Comparison of ENCODE assay signal across 9 cellular contexts in genomic region chr18:61635901-61636528, GRCh38.
DNase-seq lines count a peak whose midpoint lies in the region; ATAC-seq and TF ChIP-seq lines count a peak whose summit lies in the region.
"Had no signal": no experiment of that assay in that cellular context is flagged by ENCODE, and none has a peak within 500 bp of the region (broad histone marks: within the 10 kb centered on the region; RNA-seq: fewer than 3 reads in every experiment).

No MANE protein-coding gene starts in this region.

- H3K4me1 Mint-ChIP-seq in activated naive CD8-positive, alpha-beta T cell treated with anti-CD3 and anti-CD28 coated beads, Interleukin-2, amount 10 ng/mL, durations not matched to agents 7 days and 5 days, result peaks cover 3% of the 10 kb centered on the region
- H3K4me1 Mint-ChIP-seq: activated B cell treated with CpG ODN at 0.5 μM for 24 hours had no signal

- POLR2A ChIA-PET in activated naive CD8-positive, alpha-beta T cell treated with anti-CD3 and anti-CD28 coated beads, Interleukin-2, amount 10 ng/mL, durations not matched to agents 7 days and 5 days (lab: Charles Lee), result no interaction called here

- no peaks in the 10 kb centered on the region for H3K36me3 Mint-ChIP-seq in activated naive CD8-positive, alpha-beta T cell treated with anti-CD3 and anti-CD28 coated beads, Interleukin-2, amount 10 ng/mL, durations not matched to agents 7 days and 5 days

- H3K9me3 Mint-ChIP-seq in activated naive CD8-positive, alpha-beta T cell treated with anti-CD3 and anti-CD28 coated beads, Interleukin-2, amount 10 ng/mL, durations not matched to agents 7 days and 5 days, result no peaks in the 10 kb centered on the region
- H3K9me3 Mint-ChIP-seq: activated B cell treated with CpG ODN at 0.5 μM for 24 hours had no signal

- H3K27me3 Mint-ChIP-seq in activated naive CD8-positive, alpha-beta T cell treated with anti-CD3 and anti-CD28 coated beads, Interleukin-2, amount 10 ng/mL, durations not matched to agents 7 days and 5 days, result peaks cover 6% of the 10 kb centered on the region

- no peak overlapping the region for H3K27ac Mint-ChIP-seq in activated naive CD8-positive, alpha-beta T cell treated with anti-CD3 and anti-CD28 coated beads, Interleukin-2, amount 10 ng/mL, durations not matched to agents 7 days and 5 days
- H3K27ac Mint-ChIP-seq: activated B cell treated with CpG ODN at 0.5 μM for 24 hours had no signal

- H3K4me3 ChIP-seq in HL-60 (replicated peaks; ENCODE audit: insufficient read depth, low read length) (no peak overlapping the region), retinal pigment epithelial cell (ENCODE audit: low read length) (no peak overlapping the region)

- intact Hi-C loops in left ventricle myocardium superior (cut with micrococcal nuclease), result loop anchor here (2.0 kb wide), 1 partner anchor 265 kb away; no protein-coding TSS in a partner anchor

- no peak overlapping the region for H3K4me3 Mint-ChIP-seq in activated naive CD8-positive, alpha-beta T cell treated with anti-CD3 and anti-CD28 coated beads, Interleukin-2, amount 10 ng/mL, durations not matched to agents 7 days and 5 days
- H3K4me3 Mint-ChIP-seq: activated B cell treated with CpG ODN at 0.5 μM for 24 hours had no signal

- peak; percentile 62 for TF ChIP-seq CTCF in HL-60 (IDR thresholded peaks at IDR 0.05; ENCODE audit: insufficient read depth, low read length)
- peak; percentile 96 for TF ChIP-seq CTCF in retinal pigment epithelial cell (conservative IDR thresholded peaks at IDR 0.05; ENCODE audit: low read depth, low read length)

- H3K27me3 ChIP-seq in HL-60 (ENCODE audit: insufficient read depth, poor library complexity, severe bottlenecking), result no peaks in the 10 kb centered on the region

- H3K27ac ChIP-seq in HL-60 (replicated peaks), result no peak overlapping the region

- no peak for ATAC-seq in activated naive CD8-positive, alpha-beta T cell treated with anti-CD3 and anti-CD28 coated beads, Interleukin-2, amount 10 ng/mL, durations not matched to agents 7 days and 5 days (ENCODE audit: low read depth)
- ATAC-seq in left ventricle myocardium superior, result peak; percentile 87
- ATAC-seq in GM18858 (IDR thresholded peaks at IDR 0.05; ENCODE audit: unreplicated experiment), result no peak

- DNase-seq in EH (ENCODE audit: low read depth) (peak; percentile 63), HL-60 (ENCODE audit: low read depth in 1 of 2, low spot score in 1 of 2) (peak; percentile 5 to 41), NCI-H82 treated with DMSO at 0.1 percent for 48 hours (lab: John Stamatoyannopoulos, UW; ENCODE audit: unreplicated experiment) (peak; percentile 95), left ventricle myocardium superior (peak; percentile 51), retinal pigment epithelial cell (ENCODE audit: low read depth) (no peak), T1000 (lab: John Stamatoyannopoulos, UW) (no peak)
- DNase-seq in activated naive CD8-positive, alpha-beta T cell treated with anti-CD3 and anti-CD28 coated beads, Interleukin-2, amount 10 ng/mL, durations not matched to agents 7 days and 5 days, result peak; percentile 30
- DNase-seq: activated B cell treated with CpG ODN at 0.5 μM for 24 hours had no signal

Comparison
In these comparisons a context has a peak if more than half of its experiments do, and no peak if none do; other contexts are left out.
1. DNase-seq: peak in EH (single experiment), HL-60 (2 of 2), NCI-H82 treated with DMSO at 0.1 percent for 48 hours (single experiment), activated naive CD8-positive, alpha-beta T cell treated with anti-CD3 and anti-CD28 coated beads, Interleukin-2, amount 10 ng/mL, durations not matched to agents 7 days and 5 days (single experiment) and left ventricle myocardium superior (single experiment); none in retinal pigment epithelial cell (single experiment) and T1000 (single experiment).